ENCODE assay signal across 10 cellular contexts in genomic region chr10:122126763-122127659, GRCh38.
DNase-seq lines count a peak whose midpoint lies in the region; ATAC-seq and TF ChIP-seq lines count a peak whose summit lies in the region.
"Had no signal": no experiment of that assay in that cellular context is flagged by ENCODE, and none has a peak within 500 bp of the region (broad histone marks: within the 10 kb centered on the region; RNA-seq: fewer than 3 reads in every experiment).

No MANE protein-coding gene starts in this region.

- H3K27ac ChIP-seq in SJCRH30 (peak overlapping the region; percentile 85), foreskin keratinocyte (no peak overlapping the region), prostate gland (peak overlapping the region; percentile 70 to 71)

- H3K36me3 ChIP-seq in SJCRH30 (no peaks in the 10 kb centered on the region), prostate gland (no peaks in the 10 kb centered on the region)

- H3K9me3 ChIP-seq in SJCRH30 (replicated peaks): no peaks in the 10 kb centered on the region
- no peaks in the 10 kb centered on the region for H3K9me3 ChIP-seq in prostate gland

- ATAC-seq in foreskin keratinocyte (peak; percentile 93), HG03521 (IDR thresholded peaks at IDR 0.05; ENCODE audit: unreplicated experiment) (no peak), HG02678 (IDR thresholded peaks at IDR 0.05; ENCODE audit: unreplicated experiment) (no peak)
- ATAC-seq: GM12878 had no signal

- DNase-seq in Daoy (ENCODE audit: low read depth): peak; percentile 88
- DNase-seq in SJCRH30: peak; percentile 92 to 95
- DNase-seq in foreskin keratinocyte: peak; percentile 49 to 81
- DNase-seq in prostate gland (ENCODE audit: low spot score): peak; percentile 55
- DNase-seq in inferior parietal cortex (ENCODE audit: extremely low spot score): no peak
- no peak for DNase-seq in stimulated activated CD4-positive, alpha-beta T cell treated with anti-CD3 and anti-CD28 coated beads, Interleukin-12 subunit alpha, Interleukin-12 subunit beta, amount 100 ng/mL, for 4 hours
- DNase-seq: activated B cell treated with CpG ODN at 0.5 μM for 24 hours had no signal

- no peak for TF ChIP-seq POLR2A in prostate gland (IDR thresholded peaks at IDR 0.05)

- no peak for TF ChIP-seq CTCF in foreskin keratinocyte (conservative IDR thresholded peaks at IDR 0.05)
- no peak for TF ChIP-seq CTCF in prostate gland (IDR thresholded peaks at IDR 0.05)

- WGBS in prostate gland: 57% methylated on average over 6 of the region's 6 CpGs

- no peaks in the 10 kb centered on the region for H3K27me3 ChIP-seq in SJCRH30
- no peaks in the 10 kb centered on the region for H3K27me3 ChIP-seq in foreskin keratinocyte
- no peaks in the 10 kb centered on the region for H3K27me3 ChIP-seq in prostate gland (replicated peaks; ENCODE audit: insufficient read depth)

- H3K4me1 ChIP-seq in SJCRH30: peaks cover 20% of the 10 kb centered on the region
- H3K4me1 ChIP-seq in foreskin keratinocyte: peaks cover 17% of the 10 kb centered on the region
- no peaks in the 10 kb centered on the region for H3K4me1 ChIP-seq in prostate gland (replicated peaks)

- H3K4me3 ChIP-seq in SJCRH30: peak overlapping the region; percentile 23
- H3K4me3 ChIP-seq in prostate gland: no peak overlapping the region
- H3K4me3 ChIP-seq: GM12878 had no signal

- intact Hi-C loops in prostate gland (cut with DNase I): no loop called here

Comparison
In these comparisons a context has a peak if more than half of its experiments do, and no peak if none do; other contexts are left out.
1. DNase-seq: peak in Daoy (single experiment), SJCRH30 (2 of 2), foreskin keratinocyte (2 of 2) and prostate gland (single experiment); none in inferior parietal cortex (single experiment) and stimulated activated CD4-positive, alpha-beta T cell treated with anti-CD3 and anti-CD28 coated beads, Interleukin-12 subunit alpha, Interleukin-12 subunit beta, amount 100 ng/mL, for 4 hours (single experiment).